In genomic region chr17:68143425-68143824, GRCh38 we compare ENCODE assay signal across 24 cellular contexts.
"Had no signal": no experiment of that assay in that cellular context is flagged by ENCODE, and none has a peak within 500 bp of the region (broad histone marks: within the 10 kb centered on the region; RNA-seq: fewer than 3 reads in every experiment).

No MANE protein-coding gene starts in this region.

- H3K9ac ChIP-seq: neural progenitor cell, parathyroid adenoma had no signal

- H2AFZ ChIP-seq: neural progenitor cell, parathyroid adenoma had no signal

- H3K9me3 ChIP-seq: ovary, psoas muscle, right lobe of liver, sigmoid colon, stomach, thoracic aorta, thyroid gland, tibial nerve, upper lobe of left lung, vagina had no signal

- ATAC-seq: psoas muscle; right cardiac atrium; right lobe of liver; stimulated activated effector memory CD8-positive, alpha-beta T cell treated with anti-CD3 and anti-CD28 coated beads, Interleukin-12 subunit alpha, Interleukin-12 subunit beta, amount 100 ng/mL, for 72 hours; stimulated activated naive B cell treated with anti-CD40 and anti-IgM and Interleukin-4, amounts not matched to agents 10 μg/mL and 1 μg/mL and 100 μg/mL, for 72 hours had no signal

- H3K27me3 ChIP-seq: neural progenitor cell, ovary, right lobe of liver, sigmoid colon, stomach, thyroid gland, tibial nerve, upper lobe of left lung, vagina had no signal

- H3K36me3 ChIP-seq: neural progenitor cell, ovary, right lobe of liver, sigmoid colon, stomach, thoracic aorta, thyroid gland, tibial nerve, upper lobe of left lung, vagina had no signal

- H3K4me1 ChIP-seq: neural progenitor cell, parathyroid adenoma, psoas muscle, right lobe of liver, sigmoid colon, stomach, thyroid gland, tibial nerve, upper lobe of left lung, vagina had no signal

- H3K4me3 ChIP-seq: neural progenitor cell, ovary, psoas muscle, right lobe of liver, sigmoid colon, stomach, thoracic aorta, thyroid gland, tibial nerve, upper lobe of left lung, vagina had no signal

- H3K79me2 ChIP-seq: parathyroid adenoma had no signal

- H3K4me2 ChIP-seq: neural progenitor cell had no signal

- H3K27ac ChIP-seq: neural progenitor cell, ovary, parathyroid adenoma, psoas muscle, right lobe of liver, sigmoid colon, stomach, thoracic aorta, thyroid gland, tibial nerve, upper lobe of left lung, vagina had no signal

- DNase-seq: occipital lobe; ovary; posterior cingulate gyrus; psoas muscle; right cardiac atrium; right lobe of liver; sigmoid colon; small intestine; stimulated activated CD4-positive, alpha-beta T cell treated with anti-CD3 and anti-CD28 coated beads, Interleukin-15, amount 100 ng/mL, for 24 hours; stimulated activated CD4-positive, alpha-beta T cell treated with anti-CD3 and anti-CD28 coated beads, Interleukin-2, amount 100 ng/mL, for 24 hours; stimulated activated CD4-positive, alpha-beta T cell treated with anti-CD3 and anti-CD28 coated beads, Interleukin-2, amount 100 ng/mL, for 48 hours; stimulated activated CD4-positive, alpha-beta T cell treated with anti-CD3 and anti-CD28 coated beads, Interleukin-4, amount 100 ng/mL, for 24 hours; stimulated activated naive B cell treated with anti-CD40 and anti-IgM and Interleukin-4, amounts not matched to agents 10 μg/mL and 1 μg/mL and 100 μg/mL, for 72 hours; stimulated activated naive CD4-positive, alpha-beta T cell treated with Interleukin-2 at 50 U/mL for 16 hours; stomach; thyroid gland; trophoblast cell; upper lobe of left lung had no signal
